In the genomic region with DNA sequence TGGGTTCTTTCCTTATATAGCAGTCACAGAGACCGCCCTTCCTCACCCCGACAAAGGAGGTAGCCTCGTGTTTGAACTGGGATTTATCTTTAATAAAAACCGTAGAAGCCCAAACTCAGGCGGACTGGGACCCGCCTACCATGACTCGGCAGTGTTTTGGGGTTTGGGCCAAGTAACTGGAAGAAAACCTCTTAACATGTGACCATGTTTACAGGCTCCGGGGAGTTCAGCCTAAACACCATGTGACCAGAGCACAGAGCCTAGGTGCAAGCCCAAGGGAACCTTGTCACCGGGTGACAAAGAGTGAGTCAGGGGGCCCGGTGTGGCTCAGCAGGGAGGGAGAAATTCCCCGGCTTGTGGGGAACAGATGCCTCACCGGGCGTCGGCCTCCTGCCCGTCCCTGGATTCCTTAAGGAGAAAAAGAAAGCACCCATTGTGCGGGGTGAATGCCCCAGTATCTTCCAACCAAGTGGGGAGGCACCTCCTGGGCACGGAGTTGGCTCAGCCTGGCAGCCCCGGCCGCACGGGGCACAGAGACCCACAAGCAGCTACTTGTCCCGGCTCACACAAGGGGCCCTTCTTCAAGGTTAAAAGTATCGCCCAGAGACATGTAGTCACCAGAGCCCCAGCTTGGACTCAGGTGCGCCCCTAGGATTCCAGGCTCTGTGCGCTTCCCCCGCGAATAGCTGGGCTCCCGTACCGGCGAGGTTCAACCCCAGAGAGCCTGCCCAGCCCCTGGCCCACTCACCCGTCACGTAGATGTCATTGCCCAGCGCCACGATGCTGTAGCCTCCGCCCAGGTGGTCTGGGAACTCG, we compare ENCODE assay signal across 8 cellular contexts. TPM values are rescaled to one million over a fixed set of nuclear protein-coding genes. Genes with fewer than 3 reads are reported as not detected.
A peak's percentile ranks its signal among the peaks of the same experiment; 100 is the strongest.
DNase-seq lines count a peak whose midpoint lies in the region; ATAC-seq and TF ChIP-seq lines count a peak whose summit lies in the region.

No MANE protein-coding gene starts in this region.

- H3K9me3 Mint-ChIP-seq in CD4-positive, CD25-positive, alpha-beta regulatory T cell, result no peaks in the 10 kb centered on the region

- H3K4me1 ChIP-seq in CD4-positive, CD25-positive, alpha-beta regulatory T cell (ENCODE audit: control insufficient read depth, insufficient read depth, low read length, poor library complexity, severe bottlenecking), result peaks cover 56% of the 10 kb centered on the region

- H3K9me3 ChIP-seq in CD4-positive, CD25-positive, alpha-beta regulatory T cell (ENCODE audit: control insufficient read depth in 2 of 2, low read length in 2 of 2), result no peaks in the 10 kb centered on the region

- H3K27ac ChIP-seq in CD4-positive, CD25-positive, alpha-beta regulatory T cell (ENCODE audit: insufficient read depth, low read length, poor library complexity, severe bottlenecking), result peak overlapping the region; percentile 90

- peak; percentile 51 to 89 (median 55) for DNase-seq in CD4-positive, CD25-positive, alpha-beta regulatory T cell
- DNase-seq in MV-4-11 (lab: John Stamatoyannopoulos, UW) (peak; percentile 43), choroid plexus epithelial cell (ENCODE audit: low read depth) (peak; percentile 95), kidney tubule cell (ENCODE audit: low spot score) (peak; percentile 99)
- peak; percentile 82 to 84 for DNase-seq in activated CD4-positive, alpha-beta T cell treated with anti-CD3 and anti-CD28 coated beads for 4 hours
- DNase-seq in stimulated activated CD4-positive, alpha-beta T cell treated with anti-CD3 and anti-CD28 coated beads, Interleukin-1b, Interleukin-23, amount 100 ng/mL, for 24 hours (ENCODE audit: low read depth in 4 of 4, low spot score in 1 of 4), result peak in 3 of 4 experiments; percentile 53 to 83 (median 77)

- peaks cover 3% of the 10 kb centered on the region for H3K36me3 Mint-ChIP-seq in CD4-positive, CD25-positive, alpha-beta regulatory T cell

- peak overlapping the region; percentile 98 for H3K4me3 Mint-ChIP-seq in CD4-positive, CD25-positive, alpha-beta regulatory T cell

- no peaks in the 10 kb centered on the region for H3K27me3 ChIP-seq in CD4-positive, CD25-positive, alpha-beta regulatory T cell (ENCODE audit: control insufficient read depth, insufficient read depth, low read length)

- H3K4me1 Mint-ChIP-seq in CD4-positive, CD25-positive, alpha-beta regulatory T cell, result peaks cover 8 to 51% (median 16%) of the 10 kb centered on the region in 4 donors

- H3K27ac Mint-ChIP-seq in CD4-positive, CD25-positive, alpha-beta regulatory T cell, result peak overlapping the region; percentile 93 to 96 (median 94)

- H3K4me3 ChIP-seq in CD4-positive, CD25-positive, alpha-beta regulatory T cell (ENCODE audit: low read depth, low read length), result peak overlapping the region; percentile 91
- peak overlapping the region; percentile 97 for H3K4me3 ChIP-seq in choroid plexus epithelial cell (ENCODE audit: low read depth, low read length)

- peaks cover 4% of the 10 kb centered on the region for H3K27me3 Mint-ChIP-seq in CD4-positive, CD25-positive, alpha-beta regulatory T cell

- TF ChIP-seq CTCF in choroid plexus epithelial cell (conservative IDR thresholded peaks at IDR 0.05; ENCODE audit: low read depth, low read length), result peak; percentile 20

- H3K36me3 ChIP-seq in CD4-positive, CD25-positive, alpha-beta regulatory T cell (ENCODE audit: control insufficient read depth, insufficient read depth, low read length), result peaks cover 19% of the 10 kb centered on the region

- ATAC-seq in CD4-positive, CD25-positive, alpha-beta regulatory T cell (ENCODE audit: low read depth in 2 of 2), result peak; percentile 40 to 48
- ATAC-seq in GM21576 (IDR thresholded peaks at IDR 0.05; ENCODE audit: unreplicated experiment), result peak; percentile 39
- no peak for ATAC-seq in GM19452 (IDR thresholded peaks at IDR 0.05; ENCODE audit: unreplicated experiment)

RNA-seq across cellular contexts. Expression of a gene that starts 1.4 kb away (rescaled TPM):
- 34.4 TPM for total RNA-seq in CD4-positive, CD25-positive, alpha-beta regulatory T cell
- 10 to 100 TPM; 16.7 to 46.6 (median 26.2) TPM for polyA plus RNA-seq in CD4-positive, CD25-positive, alpha-beta regulatory T cell

RNA-seq across cellular contexts. Expression of a gene that starts 12.3 kb away (rescaled TPM):
- 7.5 TPM for total RNA-seq in CD4-positive, CD25-positive, alpha-beta regulatory T cell
- 1 to 10 TPM; 4.7 to 6.2 (median 5.3) TPM for polyA plus RNA-seq in CD4-positive, CD25-positive, alpha-beta regulatory T cell

RNA-seq across cellular contexts. Expression of a gene that starts 21.5 kb away (rescaled TPM):
- 41.8 TPM for total RNA-seq in CD4-positive, CD25-positive, alpha-beta regulatory T cell
- polyA plus RNA-seq in CD4-positive, CD25-positive, alpha-beta regulatory T cell, result 10 to 100 TPM; 18.6 to 24.8 (median 21.9) TPM

RNA-seq across cellular contexts. Expression of a gene that starts 23.4 kb away (rescaled TPM):
- total RNA-seq in CD4-positive, CD25-positive, alpha-beta regulatory T cell, result 14.3 TPM
- 10 to 100 TPM; 23.4 to 32.9 (median 26.1) TPM for polyA plus RNA-seq in CD4-positive, CD25-positive, alpha-beta regulatory T cell

RNA-seq across cellular contexts. Expression of a gene that starts 46.1 kb away (rescaled TPM):
- total RNA-seq in CD4-positive, CD25-positive, alpha-beta regulatory T cell, result not detected
- under 1 TPM in 1 of 4 donors, not detected in 3; 0.09 TPM for polyA plus RNA-seq in CD4-positive, CD25-positive, alpha-beta regulatory T cell

Comparison
In these comparisons a context has a peak if more than half of its experiments do, and no peak if none do; other contexts are left out.
1. DNase-seq: peak in every context shown above with its lines; median percentile 99 in kidney tubule cell; 95 in choroid plexus epithelial cell; 83 in activated CD4-positive, alpha-beta T cell treated with anti-CD3 and anti-CD28 coated beads for 4 hours; 77 in stimulated activated CD4-positive, alpha-beta T cell treated with anti-CD3 and anti-CD28 coated beads, Interleukin-1b, Interleukin-23, amount 100 ng/mL, for 24 hours; 55 in CD4-positive, CD25-positive, alpha-beta regulatory T cell; 43 in MV-4-11.